In genomic region chr12:89454080-89454848, GRCh38 we compare ENCODE assay signal across 12 cellular contexts.
DNase-seq lines count a peak whose midpoint lies in the region; ATAC-seq and TF ChIP-seq lines count a peak whose summit lies in the region.
"Had no signal": no experiment of that assay in that cellular context is flagged by ENCODE, and none has a peak within 500 bp of the region (broad histone marks: within the 10 kb centered on the region; RNA-seq: fewer than 3 reads in every experiment).

No MANE protein-coding gene starts in this region.

- TF ChIP-seq CTCF in osteoblast (IDR thresholded peaks at IDR 0.05; ENCODE audit: extremely low read depth, low read depth, low read length), result no peak

- H3K4me1 ChIP-seq in BLaER1 (peaks cover 10% of the 10 kb centered on the region), osteoblast (ENCODE audit: insufficient read depth, low read length) (peaks cover 40% of the 10 kb centered on the region)

- H3K27ac Mint-ChIP-seq in activated CD4-positive, alpha-beta memory T cell treated with anti-CD3 and anti-CD28 coated beads, Interleukin-2, amount 10 ng/mL, durations not matched to agents 7 days and 5 days, result no peak overlapping the region
- H3K27ac Mint-ChIP-seq: activated T-cell treated with anti-CD3 and anti-CD28 coated beads, Interleukin-2, amount 50 U/mL, for 72 hours; CD8-positive, alpha-beta T cell had no signal

- H2AFZ ChIP-seq in osteoblast (ENCODE audit: low read length), result no peak overlapping the region

- no peaks in the 10 kb centered on the region for H3K79me2 ChIP-seq in osteoblast (ENCODE audit: insufficient read depth, low read length)

- H3K36me3 ChIP-seq in BLaER1 (peaks cover 25% of the 10 kb centered on the region; the same call in 1 of the 2 replicates), osteoblast (ENCODE audit: insufficient read depth, low read length) (no peaks in the 10 kb centered on the region)
- H3K36me3 ChIP-seq: neutrophil had no signal

- no peaks in the 10 kb centered on the region for H3K27me3 Mint-ChIP-seq in activated CD4-positive, alpha-beta memory T cell treated with anti-CD3 and anti-CD28 coated beads, Interleukin-2, amount 10 ng/mL, durations not matched to agents 7 days and 5 days

- H3K27me3 ChIP-seq in BLaER1 (no peaks in the 10 kb centered on the region), osteoblast (ENCODE audit: insufficient read depth, low read length) (no peaks in the 10 kb centered on the region)
- H3K27me3 ChIP-seq: neutrophil had no signal

- no peak overlapping the region for H3K9ac ChIP-seq in BLaER1

- intact Hi-C loops in Right ventricle myocardium superior (cut with DNase I), result loop anchor here (2.0 to 5.0 kb wide), 2 partner anchors 62 to 103 kb away; no protein-coding TSS in a partner anchor

- peak; percentile 61 for ATAC-seq in Right ventricle myocardium superior (ENCODE audit: poor library complexity)
- ATAC-seq: activated T-cell treated with anti-CD3 and anti-CD28 coated beads, Interleukin-2, amount 50 U/mL, for 72 hours; CD8-positive, alpha-beta T cell had no signal

- no peaks in the 10 kb centered on the region for H3K9me3 ChIP-seq in BLaER1
- no peaks in the 10 kb centered on the region for H3K9me3 ChIP-seq in osteoblast (ENCODE audit: low read depth, low read length)
- H3K9me3 ChIP-seq: neutrophil had no signal

- H3K4me1 Mint-ChIP-seq in activated CD4-positive, alpha-beta memory T cell treated with anti-CD3 and anti-CD28 coated beads, Interleukin-2, amount 10 ng/mL, durations not matched to agents 7 days and 5 days, result peaks cover 46% of the 10 kb centered on the region

- POLR2A ChIA-PET in activated CD4-positive, alpha-beta memory T cell treated with anti-CD3 and anti-CD28 coated beads, Interleukin-2, amount 10 ng/mL, durations not matched to agents 7 days and 5 days (lab: Charles Lee), result no interaction called here

- DNase-seq in SK-N-DZ (ENCODE audit: low spot score) (peak; percentile 41), Right ventricle myocardium superior (no peak), osteoblast (ENCODE audit: insufficient read length, low spot score, missing footprints) (no peak), NCI-H226 (no peak), epidermal melanocyte (ENCODE audit: insufficient read length, low spot score) (no peak), NCI-H128 (lab: John Stamatoyannopoulos, UW; ENCODE audit: unreplicated experiment) (no peak)
- no peak for DNase-seq in activated CD4-positive, alpha-beta memory T cell treated with anti-CD3 and anti-CD28 coated beads, Interleukin-2, amount 10 ng/mL, durations not matched to agents 7 days and 5 days
- DNase-seq: activated T-cell treated with anti-CD3 and anti-CD28 coated beads, Interleukin-2, amount 50 U/mL, for 72 hours; CD8-positive, alpha-beta T cell had no signal

- H3K4me2 ChIP-seq in BLaER1 (peak overlapping the region; percentile 47), osteoblast (ENCODE audit: insufficient read depth, low read length) (peak overlapping the region; percentile 7)

- H4K20me1 ChIP-seq in BLaER1, result no peaks in the 10 kb centered on the region
- no peaks in the 10 kb centered on the region for H4K20me1 ChIP-seq in osteoblast (ENCODE audit: insufficient read depth, low read length)

- H3K4me3 ChIP-seq in BLaER1, result no peak overlapping the region
- H3K4me3 ChIP-seq in osteoblast (ENCODE audit: insufficient read depth, low read length), result no peak overlapping the region

- CTCF ChIA-PET in activated CD4-positive, alpha-beta memory T cell treated with anti-CD3 and anti-CD28 coated beads, Interleukin-2, amount 10 ng/mL, durations not matched to agents 7 days and 5 days (lab: Charles Lee), result interaction anchor here (1.3 kb wide), 1 partner anchor 437 kb away, joined by 4 read pairs; no protein-coding TSS in a partner anchor

- no peaks in the 10 kb centered on the region for H3K9me3 Mint-ChIP-seq in activated CD4-positive, alpha-beta memory T cell treated with anti-CD3 and anti-CD28 coated beads, Interleukin-2, amount 10 ng/mL, durations not matched to agents 7 days and 5 days
- H3K9me3 Mint-ChIP-seq: activated T-cell treated with anti-CD3 and anti-CD28 coated beads, Interleukin-2, amount 50 U/mL, for 72 hours; CD8-positive, alpha-beta T cell had no signal

- H3K36me3 Mint-ChIP-seq in activated CD4-positive, alpha-beta memory T cell treated with anti-CD3 and anti-CD28 coated beads, Interleukin-2, amount 10 ng/mL, durations not matched to agents 7 days and 5 days (ENCODE audit: low read depth), result peaks cover 43% of the 10 kb centered on the region

- H3K27ac ChIP-seq in BLaER1 (no peak overlapping the region), osteoblast (ENCODE audit: low read depth, low read length) (peak overlapping the region; percentile 95)
- H3K27ac ChIP-seq: epithelial cell of prostate had no signal

- no peak overlapping the region for H3K4me3 Mint-ChIP-seq in activated CD4-positive, alpha-beta memory T cell treated with anti-CD3 and anti-CD28 coated beads, Interleukin-2, amount 10 ng/mL, durations not matched to agents 7 days and 5 days
- H3K4me3 Mint-ChIP-seq: activated T-cell treated with anti-CD3 and anti-CD28 coated beads, Interleukin-2, amount 50 U/mL, for 72 hours; CD8-positive, alpha-beta T cell had no signal
